16 cellular contexts compared by ENCODE assay signal in the genomic region with DNA sequence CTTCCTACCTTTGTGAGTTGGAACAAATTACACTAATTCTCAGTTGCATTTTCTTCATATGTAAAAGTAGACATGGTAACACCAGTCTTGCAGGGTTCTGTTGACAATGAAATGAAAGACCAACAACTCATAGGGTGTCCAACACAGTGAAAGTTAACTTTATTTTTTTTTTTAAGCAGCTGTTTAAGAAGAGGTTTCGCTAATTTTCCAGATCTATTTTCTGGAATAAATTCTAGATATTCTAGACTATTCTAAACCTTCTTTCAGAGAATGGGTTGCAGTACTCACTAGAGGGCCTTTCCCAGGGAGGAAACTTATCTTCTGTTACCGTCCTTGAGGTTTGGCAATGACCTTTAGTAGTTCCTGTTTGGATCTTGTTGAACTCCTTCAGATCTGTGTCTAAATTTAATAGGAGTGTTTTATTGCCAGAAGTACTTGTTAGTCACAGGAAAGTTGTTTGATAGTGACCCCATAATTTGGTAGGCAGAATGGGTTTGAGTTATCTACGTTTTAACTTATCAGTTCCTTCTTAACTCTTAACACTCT. TPM values are rescaled to one million over a fixed set of nuclear protein-coding genes. Genes with fewer than 3 reads are reported as not detected.
A peak's percentile ranks its signal among the peaks of the same experiment; 100 is the strongest.
DNase-seq lines count a peak whose midpoint lies in the region; ATAC-seq and TF ChIP-seq lines count a peak whose summit lies in the region.
"Had no signal": no experiment of that assay in that cellular context is flagged by ENCODE, and none has a peak within 500 bp of the region (broad histone marks: within the 10 kb centered on the region; RNA-seq: fewer than 3 reads in every experiment).

No MANE protein-coding gene starts in this region.

- 0 out of 2 replicates have a peak overlapping the region, but pooled peaks have one; percentile 27 for H2BK20ac ChIP-seq in IMR-90 (ENCODE audit: low read depth, low read length)

- no CpG with 5 or more reads among the region's 3 CpGs for WGBS in IMR-90 (ENCODE audit: extremely low coverage in 2 of 2, insufficient read length in 1 of 2), 2 experiments

- no peak overlapping the region for H2BK120ac ChIP-seq in IMR-90 (ENCODE audit: low read depth, low read length)

- DNase-seq in IMR-90 (no peak), fibroblast of villous mesenchyme (ENCODE audit: low read depth) (peak; percentile 28), LoVo (ENCODE audit: low spot score) (no peak), Ammon's horn (ENCODE audit: low spot score) (no peak)
- no peak for DNase-seq in stimulated activated naive B cell treated with anti-CD40 and anti-IgM and Interleukin-4, amounts not matched to agents 10 μg/mL and 1 μg/mL and 100 μg/mL, for 72 hours
- DNase-seq: foreskin melanocyte, NCI-H510A, T-helper 9 cell had no signal

- no peaks in the 10 kb centered on the region for H4K20me1 ChIP-seq in IMR-90 (ENCODE audit: insufficient read depth, low read length)

- no peak for TF ChIP-seq POLR2A in IMR-90 (IDR thresholded peaks at IDR 0.05; ENCODE audit: low read depth, low read length)

- CTCF ChIA-PET in IMR-90 (lab: Yijun Ruan, JAX) = interaction anchor here (0.6 to 1.5 kb wide), 7 partner anchors 9 to 736 kb away, joined by 3 to 13 read pairs (median 3); a partner anchor contains a TSS

- no peak overlapping the region for H3K27ac ChIP-seq in IMR-90 (ENCODE audit: insufficient read depth, low read length)
- H3K27ac ChIP-seq: C4-2B, dorsolateral prefrontal cortex had no signal

- in situ Hi-C loops in IMR-90 (cut with MboI; ENCODE audit: low sequenced_read_pairs) = no loop called here

- no peak overlapping the region for H2BK15ac ChIP-seq in IMR-90 (ENCODE audit: low read depth, low read length)

- H3K27ac Mint-ChIP-seq in stimulated activated naive B cell treated with anti-CD40 and anti-IgM and Interleukin-4, amounts not matched to agents 10 μg/mL and 1 μg/mL and 100 μg/mL, for 72 hours = no peak overlapping the region
- H3K27ac Mint-ChIP-seq: activated naive CD8-positive, alpha-beta T cell had no signal

- no peaks in the 10 kb centered on the region for H3K27me3 Mint-ChIP-seq in stimulated activated naive B cell treated with anti-CD40 and anti-IgM and Interleukin-4, amounts not matched to agents 10 μg/mL and 1 μg/mL and 100 μg/mL, for 72 hours
- H3K27me3 Mint-ChIP-seq: activated naive CD8-positive, alpha-beta T cell; naive B cell had no signal

- no peak for TF ChIP-seq CTCF in IMR-90 (conservative IDR thresholded peaks at IDR 0.05; ENCODE audit: low read depth, low read length)
- no peak for TF ChIP-seq CTCF in fibroblast of villous mesenchyme (IDR thresholded peaks at IDR 0.05; ENCODE audit: insufficient read depth, low read depth, low read length)

- H3K23ac ChIP-seq in IMR-90 (ENCODE audit: low read depth, low read length) = no peak overlapping the region

- no peak overlapping the region for H4K91ac ChIP-seq in IMR-90 (ENCODE audit: insufficient read depth, low read depth, low read length)

- POLR2A ChIA-PET in IMR-90 (lab: Charles Lee; ENCODE audit: unreplicated experiment) = interaction anchor here (0.6 to 1.0 kb wide), 2 partner anchors 43 to 148 kb away, joined by 4 read pairs; a partner anchor contains a TSS

- H3K4me3 Mint-ChIP-seq in stimulated activated naive B cell treated with anti-CD40 and anti-IgM and Interleukin-4, amounts not matched to agents 10 μg/mL and 1 μg/mL and 100 μg/mL, for 72 hours = no peak overlapping the region

- no peaks in the 10 kb centered on the region for H3K79me1 ChIP-seq in IMR-90 (ENCODE audit: low read depth in 1 of 2, low read length in 2 of 2)

- no peak overlapping the region for H3K4me3 ChIP-seq in IMR-90 (ENCODE audit: insufficient read depth, low read depth, low read length)
- H3K4me3 ChIP-seq in fibroblast of villous mesenchyme (ENCODE audit: low read depth, low read length) = no peak overlapping the region
- H3K4me3 ChIP-seq: dorsolateral prefrontal cortex had no signal

- no peaks in the 10 kb centered on the region for H3K9me3 Mint-ChIP-seq in stimulated activated naive B cell treated with anti-CD40 and anti-IgM and Interleukin-4, amounts not matched to agents 10 μg/mL and 1 μg/mL and 100 μg/mL, for 72 hours
- H3K9me3 Mint-ChIP-seq: naive B cell had no signal

- H2AK5ac ChIP-seq in IMR-90 (ENCODE audit: low read depth, low read length) = no peak overlapping the region

- H3K36me3 ChIP-seq in IMR-90 (ENCODE audit: control insufficient read depth, insufficient read depth, low read length) = no peaks in the 10 kb centered on the region

- H2AK9ac ChIP-seq in IMR-90 (replicated peaks; ENCODE audit: low read depth, low read length, poor library complexity) = no peak overlapping the region

- no peak overlapping the region for H2AFZ ChIP-seq in IMR-90 (replicated peaks; ENCODE audit: low read length, poor library complexity)

- no TSS peak for BruUV-seq in IMR-90 (replicated peaks; lab: Mats Ljungman, UMichigan)

- H3K9me3 ChIP-seq in IMR-90 (ENCODE audit: control insufficient read depth, insufficient read depth, low read length) = no peaks in the 10 kb centered on the region

- H4K5ac ChIP-seq in IMR-90 (ENCODE audit: low read depth, low read length) = peak overlapping the region; percentile 44; the same call in 1 of the 2 replicates

- no peak overlapping the region for H3K4me2 ChIP-seq in IMR-90 (ENCODE audit: low read depth, low read length)

- no peaks in the 10 kb centered on the region for H3K9me1 ChIP-seq in IMR-90 (ENCODE audit: insufficient read depth, low read length)

- H4K8ac ChIP-seq in IMR-90 (ENCODE audit: low read depth in 2 of 2, low read length in 2 of 2) = no peak overlapping the region

- peaks cover 3% of the 10 kb centered on the region; the same call in 1 of the 2 replicates for H3K4me1 ChIP-seq in IMR-90 (ENCODE audit: control insufficient read depth, insufficient read depth, low read length)

- peaks cover 0 to 1% of the 10 kb centered on the region in 2 donors for H3K36me3 Mint-ChIP-seq in stimulated activated naive B cell treated with anti-CD40 and anti-IgM and Interleukin-4, amounts not matched to agents 10 μg/mL and 1 μg/mL and 100 μg/mL, for 72 hours
- H3K36me3 Mint-ChIP-seq: activated naive CD8-positive, alpha-beta T cell; naive B cell had no signal

- H3K9ac ChIP-seq in IMR-90 (ENCODE audit: low read depth, low read length) = no peak overlapping the region

- no peak overlapping the region for H3K4ac ChIP-seq in IMR-90 (ENCODE audit: low read depth, low read length)

- intact Hi-C loops in IMR-90 (cut with micrococcal nuclease) = loop anchor here (5.0 to 10.0 kb wide), 3 partner anchors 211 to 421 kb away; no protein-coding TSS in a partner anchor

- no peaks in the 10 kb centered on the region for H3K27me3 ChIP-seq in IMR-90 (ENCODE audit: control insufficient read depth, insufficient read depth, low read length)
- H3K27me3 ChIP-seq: dorsolateral prefrontal cortex had no signal

- H3K56ac ChIP-seq in IMR-90 (ENCODE audit: extremely low read depth, insufficient read depth, low read length) = no peak overlapping the region

- TF ChIP-seq RAD21 in IMR-90 (IDR thresholded peaks at IDR 0.05; ENCODE audit: low read length) = no peak

- peaks cover 6 to 22% of the 10 kb centered on the region in 2 donors for H3K4me1 Mint-ChIP-seq in stimulated activated naive B cell treated with anti-CD40 and anti-IgM and Interleukin-4, amounts not matched to agents 10 μg/mL and 1 μg/mL and 100 μg/mL, for 72 hours

- peak overlapping the region; percentile 84; the same call in 1 of the 2 replicates for H3K18ac ChIP-seq in IMR-90 (ENCODE audit: low read depth, low read length)

- no peak overlapping the region for H3K14ac ChIP-seq in IMR-90 (replicated peaks; ENCODE audit: low read depth, low read length)

- dilution Hi-C loops in IMR-90 (cut with HindIII; ENCODE audit: low sequenced_read_pairs, unreplicated experiment) = no loop called here

- H2BK5ac ChIP-seq in IMR-90 (ENCODE audit: low read depth, low read length, poor library complexity, severe bottlenecking) = no peak overlapping the region

- ATAC-seq in IMR-90 (ENCODE audit: low read depth) (no peak), SK-N-SH treated with all-trans-retinoic acid at 6 μM for 48 hours (no peak), GM21381 (IDR thresholded peaks at IDR 0.05; ENCODE audit: unreplicated experiment) (no peak), GM19395 (IDR thresholded peaks at IDR 0.05; ENCODE audit: unreplicated experiment) (no peak)
- peak; percentile 42 to 60 for ATAC-seq in stimulated activated naive B cell treated with anti-CD40 and anti-IgM and Interleukin-4, amounts not matched to agents 10 μg/mL and 1 μg/mL and 100 μg/mL, for 72 hours (replicated peaks)

TF ChIP-seq in SK-N-SH treated with all-trans-retinoic acid at 6 μM for 48 hours, 23 proteins besides CTCF, POLR2A, EP300 and RAD21:
- TF ChIP-seq ISL1 (CRISPR knock-in tag; IDR thresholded peaks at IDR 0.05) (no peak), ZNF8 (CRISPR knock-in tag; IDR thresholded peaks at IDR 0.05) (no peak), ARNTL (CRISPR knock-in tag; IDR thresholded peaks at IDR 0.05; ENCODE audit: borderline replicate concordance, low read depth) (no peak), CSDC2 (CRISPR knock-in tag; IDR thresholded peaks at IDR 0.05) (0 out of 2 replicates have a peak, but pooled peaks have one; percentile 40)

RNA-seq across cellular contexts. Expression of a gene that starts 2.8 kb away (rescaled TPM):
- not detected in 2 replicates for total RNA-seq in IMR-90 (2012; rRNA removed)
- not detected in 2 replicates for polyA plus RNA-seq in IMR-90 (2012; rRNA removed)
- polyA plus RNA-seq in IMR-90 (2012; cell fraction: cytosol; rRNA removed) = not detected in 2 replicates
- polyA plus RNA-seq in IMR-90 (2012; cell fraction: nucleus; rRNA removed; ENCODE audit: low replicate concordance) = not detected in 2 replicates
- total RNA-seq in fibroblast of villous mesenchyme = under 0.01 TPM in 2 replicates
- total RNA-seq: HT1080 had no signal

RNA-seq across cellular contexts. Expression of a gene that starts 32.1 kb away (rescaled TPM):
- total RNA-seq in IMR-90 (2012; rRNA removed) (under 0.01 TPM in 2 replicates), fibroblast of villous mesenchyme (under 0.01 and 0.32 TPM in 2 replicates)
- 0.07 TPM in 1 of 2 replicates, not detected in the other for polyA plus RNA-seq in IMR-90 (2012; rRNA removed)
- polyA plus RNA-seq in IMR-90 (2012; cell fraction: cytosol; rRNA removed) = not detected in 2 replicates
- polyA plus RNA-seq in IMR-90 (2012; cell fraction: nucleus; rRNA removed; ENCODE audit: low replicate concordance) = not detected in 2 replicates
- total RNA-seq: dorsolateral prefrontal cortex, HT1080 had no signal

RNA-seq across cellular contexts. Expression of a gene that starts 39.5 kb away (rescaled TPM):
- total RNA-seq in IMR-90 (2012; rRNA removed) = 0.56 and 1.4 TPM in 2 replicates
- polyA plus RNA-seq in IMR-90 (2012; rRNA removed) = 1.9 and 2.7 TPM in 2 replicates
- 0.65 and 1.2 TPM in 2 replicates for polyA plus RNA-seq in IMR-90 (2012; cell fraction: cytosol; rRNA removed)
- polyA plus RNA-seq in IMR-90 (2012; cell fraction: nucleus; rRNA removed; ENCODE audit: low replicate concordance) = 0.10 and 0.57 TPM in 2 replicates
- total RNA-seq in fibroblast of villous mesenchyme = 3.5 and 10.6 TPM in 2 replicates

RNA-seq across cellular contexts. Expression of a gene that starts 42.6 kb away (rescaled TPM):
- total RNA-seq in IMR-90 (2012; rRNA removed) (1.1 TPM in 2 replicates), fibroblast of villous mesenchyme (0.32 and 0.86 TPM in 2 replicates)
- polyA plus RNA-seq in IMR-90 (2012; rRNA removed) = 0.57 and 1.1 TPM in 2 replicates
- polyA plus RNA-seq in IMR-90 (2012; cell fraction: cytosol; rRNA removed) = 0.29 and 0.74 TPM in 2 replicates
- 0.62 and 1.1 TPM in 2 replicates for polyA plus RNA-seq in IMR-90 (2012; cell fraction: nucleus; rRNA removed; ENCODE audit: low replicate concordance)

RNA-seq across cellular contexts. Expression of a gene that starts 42.8 kb away (rescaled TPM):
- total RNA-seq in IMR-90 (2012; rRNA removed) (2.5 and 3.9 TPM in 2 replicates), fibroblast of villous mesenchyme (11.0 and 15.5 TPM in 2 replicates)
- polyA plus RNA-seq in IMR-90 (2012; rRNA removed) = 18.1 and 18.3 TPM in 2 replicates
- polyA plus RNA-seq in IMR-90 (2012; cell fraction: cytosol; rRNA removed) = 5.3 and 7.4 TPM in 2 replicates
- polyA plus RNA-seq in IMR-90 (2012; cell fraction: nucleus; rRNA removed; ENCODE audit: low replicate concordance) = 9.1 and 17.6 TPM in 2 replicates

Comparison
In these comparisons a context has a peak if more than half of its experiments do, and no peak if none do; other contexts are left out.
1. ATAC-seq: peak in stimulated activated naive B cell treated with anti-CD40 and anti-IgM and Interleukin-4, amounts not matched to agents 10 μg/mL and 1 μg/mL and 100 μg/mL, for 72 hours (2 of 2); none in IMR-90 (single experiment), SK-N-SH treated with all-trans-retinoic acid at 6 μM for 48 hours (single experiment), GM21381 (single experiment) and GM19395 (single experiment).